1 cellular context compared by ENCODE assay signal in genomic region chr1:87017994-87018672, GRCh38.
TF ChIP-seq lines count a peak whose summit lies in the region.

No MANE protein-coding gene starts in this region.

TF ChIP-seq in HepG2, 621 proteins besides CTCF, POLR2A, EP300 and RAD21 (continued from another document):
- TF ChIP-seq FOXA1 (IDR thresholded peaks at IDR 0.05) (0 out of 2 replicates have a peak, but pooled peaks have one; percentile 21), FOXA1 (CRISPR knock-in tag; IDR thresholded peaks at IDR 0.05) (no peak), HINFP (CRISPR knock-in tag; IDR thresholded peaks at IDR 0.05; ENCODE audit: low read depth) (no peak), GZF1 (CRISPR knock-in tag; IDR thresholded peaks at IDR 0.05) (no peak), ZC3H13 (CRISPR knock-in tag; IDR thresholded peaks at IDR 0.05) (no peak), KDM5A (IDR thresholded peaks at IDR 0.05; ENCODE audit: borderline replicate concordance, low read length) (no peak), ZNF317 (CRISPR knock-in tag; IDR thresholded peaks at IDR 0.05) (0 out of 2 replicates have a peak, but pooled peaks have one; percentile 61), ATF2 (CRISPR knock-in tag; IDR thresholded peaks at IDR 0.05) (no peak), ZBTB10 (CRISPR knock-in tag; IDR thresholded peaks at IDR 0.05; ENCODE audit: borderline replicate concordance) (no peak), PRDM4 (CRISPR knock-in tag; IDR thresholded peaks at IDR 0.05; ENCODE audit: borderline replicate concordance) (no peak)
